In the genomic region with DNA sequence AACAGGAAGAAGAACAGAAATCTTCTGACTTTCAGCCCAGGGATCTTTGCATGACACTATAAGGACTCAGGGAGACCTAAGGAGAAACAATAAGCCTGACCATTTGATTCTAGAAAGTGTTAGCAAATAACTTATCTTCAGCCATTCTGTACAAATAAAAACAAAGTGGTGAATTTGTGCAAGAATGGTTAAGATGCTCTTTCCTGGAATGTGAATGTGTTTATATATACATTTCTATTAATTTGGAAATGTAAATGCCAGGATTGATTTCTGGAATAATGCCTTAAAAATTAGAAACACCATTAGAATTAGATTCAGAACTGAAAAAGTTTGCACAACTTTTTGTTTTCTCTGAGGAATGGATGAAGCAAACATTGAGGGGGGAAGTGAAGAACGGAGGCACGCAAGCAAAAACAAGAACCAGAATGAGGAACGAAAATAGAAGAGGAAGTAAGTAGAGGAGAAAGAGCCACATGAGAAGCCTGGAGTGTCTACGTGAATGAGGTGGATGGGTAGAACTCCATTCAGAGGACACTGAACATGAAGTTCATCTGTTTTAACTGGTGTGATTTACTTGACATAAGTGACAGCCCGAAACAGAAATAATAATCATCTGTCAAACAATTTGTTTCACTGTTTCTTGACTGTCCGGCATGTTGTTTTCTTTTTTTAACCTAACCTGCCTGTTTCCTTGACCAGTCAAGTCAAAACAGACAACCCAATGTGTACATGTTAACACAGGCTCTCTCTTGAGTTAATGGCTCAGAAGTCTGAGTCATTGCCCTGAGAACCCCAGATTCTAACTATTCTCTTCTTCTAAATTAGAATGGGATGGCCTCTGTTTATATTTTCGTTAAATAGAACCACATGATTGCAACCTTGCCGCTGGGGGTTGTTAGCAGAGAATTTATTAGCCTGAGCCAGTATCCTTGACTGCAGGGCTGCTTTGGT, we compare ENCODE assay signal across 8 cellular contexts.
DNase-seq lines count a peak whose midpoint lies in the region; ATAC-seq and TF ChIP-seq lines count a peak whose summit lies in the region.

No MANE protein-coding gene starts in this region.

- no peak overlapping the region for H3K4me3 ChIP-seq in fibroblast of mammary gland (ENCODE audit: control insufficient read depth, low read depth, low read length)

- DNase-seq in EL (peak; percentile 52), fibroblast of mammary gland (ENCODE audit: low read depth) (peak; percentile 84), hepatic stellate cell (ENCODE audit: low spot score) (no peak), RKO (ENCODE audit: low spot score) (no peak), A172 (ENCODE audit: low spot score) (no peak)
- no peak for DNase-seq in activated CD8-positive, alpha-beta memory T cell treated with anti-CD3 and anti-CD28 coated beads, Interleukin-2, amount 50 U/mL, for 4 hours

- ATAC-seq in GM21390 (IDR thresholded peaks at IDR 0.05; ENCODE audit: unreplicated experiment) (peak; percentile 76), HG03565 (IDR thresholded peaks at IDR 0.05; ENCODE audit: unreplicated experiment) (peak; percentile 65)

- TF ChIP-seq CTCF in fibroblast of mammary gland (conservative IDR thresholded peaks at IDR 0.05; ENCODE audit: control insufficient read depth, insufficient read depth, low read depth, low read length) = no peak

Comparison
In these comparisons a context has a peak if more than half of its experiments do, and no peak if none do; other contexts are left out.
1. DNase-seq: peak in EL (single experiment) and fibroblast of mammary gland (single experiment); none in hepatic stellate cell (single experiment), RKO (single experiment), A172 (single experiment) and activated CD8-positive, alpha-beta memory T cell treated with anti-CD3 and anti-CD28 coated beads, Interleukin-2, amount 50 U/mL, for 4 hours (single experiment).